Comparison of ENCODE assay signal across 17 cellular contexts in genomic region chr17:8888704-8889302, GRCh38. TPM values are rescaled to one million over a fixed set of nuclear protein-coding genes. Genes with fewer than 3 reads are reported as not detected.
DNase-seq lines count a peak whose midpoint lies in the region; ATAC-seq and TF ChIP-seq lines count a peak whose summit lies in the region.
"Had no signal": no experiment of that assay in that cellular context is flagged by ENCODE, and none has a peak within 500 bp of the region (broad histone marks: within the 10 kb centered on the region; RNA-seq: fewer than 3 reads in every experiment).

No MANE protein-coding gene starts in this region.

- H3K9ac ChIP-seq in neural progenitor cell, result no peak overlapping the region
- H3K9ac ChIP-seq: KMS-11 had no signal

- H3K9me3 Mint-ChIP-seq in activated CD8-positive, alpha-beta T cell treated with anti-CD3 and anti-CD28 coated beads for 36 hours, result no peaks in the 10 kb centered on the region
- no peaks in the 10 kb centered on the region for H3K9me3 Mint-ChIP-seq in activated CD8-positive, alpha-beta T cell treated with anti-CD3 and anti-CD28 coated beads, Interleukin-2, amount 10 ng/mL, durations not matched to agents 7 days and 5 days (ENCODE audit: insufficient read depth)
- H3K9me3 Mint-ChIP-seq in CD8-positive, alpha-beta memory T cell, result no peaks in the 10 kb centered on the region
- H3K9me3 Mint-ChIP-seq in activated naive CD8-positive, alpha-beta T cell treated with anti-CD3 and anti-CD28 coated beads for 36 hours, result no peaks in the 10 kb centered on the region
- H3K9me3 Mint-ChIP-seq in neural progenitor cell, result no peaks in the 10 kb centered on the region
- H3K9me3 Mint-ChIP-seq in activated CD4-positive, alpha-beta T cell treated with anti-CD3 and anti-CD28 coated beads, Interleukin-2, amount 10 ng/mL, durations not matched to agents 7 days and 5 days, result no peaks in the 10 kb centered on the region

- peaks cover 64% of the 10 kb centered on the region for H3K36me3 ChIP-seq in CD8-positive, alpha-beta memory T cell (ENCODE audit: insufficient read depth, low read length)
- no peaks in the 10 kb centered on the region for H3K36me3 ChIP-seq in neural progenitor cell

- peaks cover 16% of the 10 kb centered on the region for H3K4me1 Mint-ChIP-seq in activated CD8-positive, alpha-beta T cell treated with anti-CD3 and anti-CD28 coated beads for 36 hours (ENCODE audit: low read depth)
- H3K4me1 Mint-ChIP-seq in activated CD8-positive, alpha-beta T cell treated with anti-CD3 and anti-CD28 coated beads, Interleukin-2, amount 10 ng/mL, durations not matched to agents 7 days and 5 days (ENCODE audit: low read depth), result peaks cover 16% of the 10 kb centered on the region
- H3K4me1 Mint-ChIP-seq in CD8-positive, alpha-beta memory T cell, result peaks cover 4 to 18% (median 13%) of the 10 kb centered on the region in 3 donors
- H3K4me1 Mint-ChIP-seq in activated naive CD8-positive, alpha-beta T cell treated with anti-CD3 and anti-CD28 coated beads for 36 hours, result peaks cover 14% of the 10 kb centered on the region
- peaks cover 11% of the 10 kb centered on the region for H3K4me1 Mint-ChIP-seq in neural progenitor cell
- peaks cover 20% of the 10 kb centered on the region for H3K4me1 Mint-ChIP-seq in activated CD4-positive, alpha-beta T cell treated with anti-CD3 and anti-CD28 coated beads, Interleukin-2, amount 10 ng/mL, durations not matched to agents 7 days and 5 days

- H3K27ac Mint-ChIP-seq in activated CD8-positive, alpha-beta T cell treated with anti-CD3 and anti-CD28 coated beads for 36 hours, result peak overlapping the region; percentile 42
- H3K27ac Mint-ChIP-seq in activated CD8-positive, alpha-beta T cell treated with anti-CD3 and anti-CD28 coated beads, Interleukin-2, amount 10 ng/mL, durations not matched to agents 7 days and 5 days, result no peak overlapping the region
- H3K27ac Mint-ChIP-seq in CD8-positive, alpha-beta memory T cell, result peak overlapping the region in 5 of 8 donors; percentile 14 to 75 (median 52)
- peak overlapping the region; percentile 18 for H3K27ac Mint-ChIP-seq in activated naive CD8-positive, alpha-beta T cell treated with anti-CD3 and anti-CD28 coated beads for 36 hours
- H3K27ac Mint-ChIP-seq in neural progenitor cell, result no peak overlapping the region
- H3K27ac Mint-ChIP-seq in activated CD4-positive, alpha-beta T cell treated with anti-CD3 and anti-CD28 coated beads, Interleukin-2, amount 10 ng/mL, durations not matched to agents 7 days and 5 days, result no peak overlapping the region

- H3K4me3 Mint-ChIP-seq in activated CD8-positive, alpha-beta T cell treated with anti-CD3 and anti-CD28 coated beads for 36 hours, result no peak overlapping the region
- H3K4me3 Mint-ChIP-seq in activated CD8-positive, alpha-beta T cell treated with anti-CD3 and anti-CD28 coated beads, Interleukin-2, amount 10 ng/mL, durations not matched to agents 7 days and 5 days, result no peak overlapping the region
- no peak overlapping the region for H3K4me3 Mint-ChIP-seq in CD8-positive, alpha-beta memory T cell
- H3K4me3 Mint-ChIP-seq in activated naive CD8-positive, alpha-beta T cell treated with anti-CD3 and anti-CD28 coated beads for 36 hours, result no peak overlapping the region
- no peak overlapping the region for H3K4me3 Mint-ChIP-seq in neural progenitor cell
- no peak overlapping the region for H3K4me3 Mint-ChIP-seq in activated CD4-positive, alpha-beta T cell treated with anti-CD3 and anti-CD28 coated beads, Interleukin-2, amount 10 ng/mL, durations not matched to agents 7 days and 5 days

- in situ Hi-C loops in ACHN (cut with HindIII; ENCODE audit: low pct_ligation_motif_present, low pct_unique_long_range_greater_than_20kb, low sequenced_read_pairs), result no loop called here

- no peaks in the 10 kb centered on the region for H3F3A ChIP-seq in neural progenitor cell (ENCODE audit: low read depth)

- POLR2A ChIA-PET in activated CD8-positive, alpha-beta T cell treated with anti-CD3 and anti-CD28 coated beads for 36 hours (lab: Charles Lee), result interaction anchor here (1.3 to 1.7 kb wide), 2 partner anchors 38 to 114 kb away, joined by 3 read pairs; no protein-coding TSS in a partner anchor
- POLR2A ChIA-PET in activated CD8-positive, alpha-beta T cell treated with anti-CD3 and anti-CD28 coated beads, Interleukin-2, amount 10 ng/mL, durations not matched to agents 7 days and 5 days (lab: Charles Lee), result interaction anchor here (1.2 to 1.3 kb wide), 2 partner anchors 22 to 77 kb away, joined by 4 read pairs; partner anchors contain the start of genes PIK3R5 and PIK3R6
- POLR2A ChIA-PET in CD8-positive, alpha-beta memory T cell (lab: Charles Lee), result no interaction called here
- POLR2A ChIA-PET in activated CD4-positive, alpha-beta T cell treated with anti-CD3 and anti-CD28 coated beads, Interleukin-2, amount 10 ng/mL, durations not matched to agents 7 days and 5 days (lab: Charles Lee), result no interaction called here

- H3K4me2 ChIP-seq in neural progenitor cell, result no peak overlapping the region
- H3K4me2 ChIP-seq: KMS-11, PC-9 had no signal

- no peak for ATAC-seq in activated CD8-positive, alpha-beta T cell treated with anti-CD3 and anti-CD28 coated beads for 36 hours
- ATAC-seq in activated CD8-positive, alpha-beta T cell treated with anti-CD3 and anti-CD28 coated beads, Interleukin-2, amount 10 ng/mL, durations not matched to agents 7 days and 5 days, result no peak

- no peak for TF ChIP-seq CTCF in activated CD8-positive, alpha-beta T cell treated with anti-CD3 and anti-CD28 coated beads for 36 hours (IDR thresholded peaks at IDR 0.05)
- no peak for TF ChIP-seq CTCF in neural progenitor cell (IDR thresholded peaks at IDR 0.05)

- H3K4me3 ChIP-seq in CD8-positive, alpha-beta memory T cell (ENCODE audit: low read length), result no peak overlapping the region
- H3K4me3 ChIP-seq in neural progenitor cell, result no peak overlapping the region
- H3K4me3 ChIP-seq: PC-9 had no signal

- H3K27ac ChIP-seq in CD8-positive, alpha-beta memory T cell (ENCODE audit: low read depth, low read length), result no peak overlapping the region
- H3K27ac ChIP-seq in neural progenitor cell, result no peak overlapping the region
- H3K27ac ChIP-seq: KMS-11, PC-9 had no signal

- H3K4me1 ChIP-seq in CD8-positive, alpha-beta memory T cell (ENCODE audit: insufficient read depth, low read length), result no peaks in the 10 kb centered on the region
- peaks cover 5% of the 10 kb centered on the region for H3K4me1 ChIP-seq in neural progenitor cell

- H3K9me3 ChIP-seq in CD8-positive, alpha-beta memory T cell (ENCODE audit: low read length), result no peaks in the 10 kb centered on the region
- H3K9me3 ChIP-seq in neural progenitor cell (ENCODE audit: low read depth), result no peaks in the 10 kb centered on the region

- no peaks in the 10 kb centered on the region for H3K79me2 ChIP-seq in neural progenitor cell (ENCODE audit: low read depth)

- peaks cover 45% of the 10 kb centered on the region for H3K36me3 Mint-ChIP-seq in activated CD8-positive, alpha-beta T cell treated with anti-CD3 and anti-CD28 coated beads for 36 hours (ENCODE audit: low read depth)
- peaks cover 63% of the 10 kb centered on the region for H3K36me3 Mint-ChIP-seq in activated CD8-positive, alpha-beta T cell treated with anti-CD3 and anti-CD28 coated beads, Interleukin-2, amount 10 ng/mL, durations not matched to agents 7 days and 5 days (ENCODE audit: low read depth)
- H3K36me3 Mint-ChIP-seq in CD8-positive, alpha-beta memory T cell, result peaks cover 6 to 89% (median 13%) of the 10 kb centered on the region in 3 donors
- H3K36me3 Mint-ChIP-seq in activated naive CD8-positive, alpha-beta T cell treated with anti-CD3 and anti-CD28 coated beads for 36 hours, result peaks cover 24% of the 10 kb centered on the region
- H3K36me3 Mint-ChIP-seq in neural progenitor cell, result no peaks in the 10 kb centered on the region
- peaks cover 56% of the 10 kb centered on the region for H3K36me3 Mint-ChIP-seq in activated CD4-positive, alpha-beta T cell treated with anti-CD3 and anti-CD28 coated beads, Interleukin-2, amount 10 ng/mL, durations not matched to agents 7 days and 5 days (ENCODE audit: low read depth)

- CTCF ChIA-PET in activated CD8-positive, alpha-beta T cell treated with anti-CD3 and anti-CD28 coated beads for 36 hours (lab: Charles Lee), result interaction anchor here (0.9 to 1.6 kb wide), 2 partner anchors 22 to 73 kb away, joined by 3 to 4 read pairs; no protein-coding TSS in a partner anchor
- CTCF ChIA-PET in activated CD8-positive, alpha-beta T cell treated with anti-CD3 and anti-CD28 coated beads, Interleukin-2, amount 10 ng/mL, durations not matched to agents 7 days and 5 days (lab: Charles Lee), result interaction anchor here (0.7 to 3.2 kb wide), 2 partner anchors 11 to 109 kb away, joined by 3 to 12 read pairs; no protein-coding TSS in a partner anchor
- CTCF ChIA-PET in CD8-positive, alpha-beta memory T cell (lab: Charles Lee), result interaction anchor here (0.9 kb wide), 1 partner anchor 12 kb away, joined by 3 read pairs; no protein-coding TSS in a partner anchor
- CTCF ChIA-PET in activated CD4-positive, alpha-beta T cell treated with anti-CD3 and anti-CD28 coated beads, Interleukin-2, amount 10 ng/mL, durations not matched to agents 7 days and 5 days (lab: Charles Lee), result interaction anchor here (1.3 kb wide), 1 partner anchor 20 kb away, joined by 3 read pairs; no protein-coding TSS in a partner anchor

- H4K20me1 ChIP-seq in neural progenitor cell (ENCODE audit: low read depth), result no peaks in the 10 kb centered on the region

- H3K27me3 ChIP-seq in CD8-positive, alpha-beta memory T cell (ENCODE audit: insufficient read depth, low read length, poor library complexity, severe bottlenecking), result no peaks in the 10 kb centered on the region
- H3K27me3 ChIP-seq in neural progenitor cell, result no peaks in the 10 kb centered on the region

- DNase-seq in activated CD8-positive, alpha-beta T cell treated with anti-CD3 and anti-CD28 coated beads for 36 hours, result no peak
- no peak for DNase-seq in activated CD8-positive, alpha-beta T cell treated with anti-CD3 and anti-CD28 coated beads, Interleukin-2, amount 10 ng/mL, durations not matched to agents 7 days and 5 days
- no peak for DNase-seq in CD8-positive, alpha-beta memory T cell
- DNase-seq in activated naive CD8-positive, alpha-beta T cell treated with anti-CD3 and anti-CD28 coated beads for 36 hours, result no peak
- DNase-seq in neural progenitor cell (ENCODE audit: low spot score), result no peak
- no peak for DNase-seq in activated effector memory CD4-positive, alpha-beta T cell treated with anti-CD3 and anti-CD28 coated beads, Interleukin-2, amount 50 U/mL, for 16 hours
- DNase-seq in ACHN, result no peak
- no peak for DNase-seq in activated CD4-positive, alpha-beta T cell treated with anti-CD3 and anti-CD28 coated beads, Interleukin-2, amount 10 ng/mL, durations not matched to agents 7 days and 5 days
- DNase-seq: HCEC 1CT, NCI-H1048, NCI-H146, NCI-H2081, NCI-H774 had no signal

- intact Hi-C loops in activated CD8-positive, alpha-beta T cell treated with anti-CD3 and anti-CD28 coated beads for 36 hours (cut with micrococcal nuclease), result no loop called here

- H2AFZ ChIP-seq in neural progenitor cell (replicated peaks), result peak overlapping the region; percentile 92
- H2AFZ ChIP-seq: PC-9 had no signal

- H3K27me3 Mint-ChIP-seq in activated CD8-positive, alpha-beta T cell treated with anti-CD3 and anti-CD28 coated beads for 36 hours, result no peaks in the 10 kb centered on the region
- no peaks in the 10 kb centered on the region for H3K27me3 Mint-ChIP-seq in activated CD8-positive, alpha-beta T cell treated with anti-CD3 and anti-CD28 coated beads, Interleukin-2, amount 10 ng/mL, durations not matched to agents 7 days and 5 days (ENCODE audit: low read depth)
- H3K27me3 Mint-ChIP-seq in CD8-positive, alpha-beta memory T cell, result peaks cover 0 to 4% of the 10 kb centered on the region in 2 donors
- H3K27me3 Mint-ChIP-seq in activated naive CD8-positive, alpha-beta T cell treated with anti-CD3 and anti-CD28 coated beads for 36 hours, result no peaks in the 10 kb centered on the region
- H3K27me3 Mint-ChIP-seq in neural progenitor cell (ENCODE audit: insufficient read depth, low read depth), result peaks cover 14% of the 10 kb centered on the region
- no peaks in the 10 kb centered on the region for H3K27me3 Mint-ChIP-seq in activated CD4-positive, alpha-beta T cell treated with anti-CD3 and anti-CD28 coated beads, Interleukin-2, amount 10 ng/mL, durations not matched to agents 7 days and 5 days

RNA-seq across cellular contexts. Expression of gene PIK3R6, which starts 21.3 kb away (rescaled TPM):
- 1 to 10 TPM; 3.8 to 3.9 TPM for total RNA-seq in activated CD8-positive, alpha-beta T cell treated with anti-CD3 and anti-CD28 coated beads for 36 hours
- total RNA-seq in activated CD8-positive, alpha-beta T cell treated with anti-CD3 and anti-CD28 coated beads, Interleukin-2, amount 10 ng/mL, durations not matched to agents 7 days and 5 days, result 10 to 100 TPM; 18.3 to 20.7 TPM
- total RNA-seq in CD8-positive, alpha-beta memory T cell, result under 1 TPM; 0.18 to 0.35 TPM
- 0.61 TPM for polyA plus RNA-seq in CD8-positive, alpha-beta memory T cell
- 1 to 10 TPM in 1 of 2 experiments, under 1 TPM in 1; 0.88 to 1.0 TPM for total RNA-seq in activated naive CD8-positive, alpha-beta T cell treated with anti-CD3 and anti-CD28 coated beads for 36 hours
- total RNA-seq in neural progenitor cell (ENCODE audit: low replicate concordance), result not detected in 2 replicates
- total RNA-seq in activated CD4-positive, alpha-beta T cell treated with anti-CD3 and anti-CD28 coated beads, Interleukin-2, amount 10 ng/mL, durations not matched to agents 7 days and 5 days, result 1 to 10 TPM; 6.2 to 7.1 TPM
- total RNA-seq: MCF 10A, NCI-H460, PC-9 had no signal

Comparison
In these comparisons a context has a peak if more than half of its experiments do, and no peak if none do; other contexts are left out.
1. H3K27ac Mint-ChIP-seq: peak in activated CD8-positive, alpha-beta T cell treated with anti-CD3 and anti-CD28 coated beads for 36 hours (single experiment), CD8-positive, alpha-beta memory T cell (5 of 8) and activated naive CD8-positive, alpha-beta T cell treated with anti-CD3 and anti-CD28 coated beads for 36 hours (single experiment); none in activated CD8-positive, alpha-beta T cell treated with anti-CD3 and anti-CD28 coated beads, Interleukin-2, amount 10 ng/mL, durations not matched to agents 7 days and 5 days (single experiment), neural progenitor cell (single experiment) and activated CD4-positive, alpha-beta T cell treated with anti-CD3 and anti-CD28 coated beads, Interleukin-2, amount 10 ng/mL, durations not matched to agents 7 days and 5 days (single experiment).
2. POLR2A ChIA-PET loops: an anchor here in activated CD8-positive, alpha-beta T cell treated with anti-CD3 and anti-CD28 coated beads for 36 hours (1.3 to 1.7 kb wide) and activated CD8-positive, alpha-beta T cell treated with anti-CD3 and anti-CD28 coated beads, Interleukin-2, amount 10 ng/mL, durations not matched to agents 7 days and 5 days (1.2 to 1.3 kb wide); none called in CD8-positive, alpha-beta memory T cell and activated CD4-positive, alpha-beta T cell treated with anti-CD3 and anti-CD28 coated beads, Interleukin-2, amount 10 ng/mL, durations not matched to agents 7 days and 5 days.